8 cellular contexts compared by ENCODE assay signal in genomic region chr17:19031729-19032128, GRCh38. TPM values are rescaled to one million over a fixed set of nuclear protein-coding genes. Genes with fewer than 3 reads are reported as not detected.
A peak's percentile ranks its signal among the peaks of the same experiment; 100 is the strongest.
DNase-seq lines count a peak whose midpoint lies in the region; ATAC-seq and TF ChIP-seq lines count a peak whose summit lies in the region.
"Not testable (repeated sequence)": the region's sequence is repeated elsewhere in the genome, so short reads cannot be mapped to it uniquely, and the experiment has no call there.

No MANE protein-coding gene starts in this region.

- not testable (repeated sequence) for H3K9me3 Mint-ChIP-seq in CD4-positive, alpha-beta T cell; osteocyte (ENCODE audit: unreplicated experiment)

- TF ChIP-seq CTCF in CD4-positive, alpha-beta T cell (IDR thresholded peaks at IDR 0.05), result peak; percentile 21
- TF ChIP-seq CTCF in OCI-LY3 (IDR thresholded peaks at IDR 0.05; ENCODE audit: low read depth, low read length) (0 out of 2 replicates have a peak, but pooled peaks have one; percentile 5), mammary epithelial cell (conservative IDR thresholded peaks at IDR 0.05 in 1 of 2, IDR thresholded peaks at IDR 0.05 in 1 of 2; ENCODE audit: extremely low read depth in 1 of 2, insufficient read depth in 1 of 2, low read depth in 1 of 2, low read length in 2 of 2) (peak; percentile 16 to 39), osteocyte (IDR thresholded peaks at IDR 0.05) (peak; percentile 49)

- CTCF ChIA-PET in CD4-positive, alpha-beta T cell (lab: Charles Lee); mammary epithelial cell (lab: Charles Lee; ENCODE audit: low non-redundant PET): not testable (repeated sequence)

- peak in 5 of 10 experiments; percentile 22 to 49 (median 35) for DNase-seq in CD4-positive, alpha-beta T cell
- DNase-seq in activated CD8-positive, alpha-beta memory T cell treated with anti-CD3 and anti-CD28 coated beads, Interleukin-2, amount 50 U/mL, for 48 hours, result peak; percentile 70
- DNase-seq in mammary epithelial cell; osteocyte (ENCODE audit: extremely low spot score, unreplicated experiment): not testable (repeated sequence)
- peak; percentile 81 for DNase-seq in left cardiac atrium
- peak; percentile 43 for DNase-seq in stimulated activated CD8-positive, alpha-beta memory T cell treated with anti-CD3 and anti-CD28 coated beads, Interleukin-4, amount 100 ng/mL, for 24 hours (ENCODE audit: low read depth)

- ATAC-seq in CD4-positive, alpha-beta T cell (ENCODE audit: poor library complexity), result peak; percentile 35
- ATAC-seq in GM19467 (IDR thresholded peaks at IDR 0.05; ENCODE audit: unreplicated experiment) (peak; percentile 46), left cardiac atrium (peak; percentile 80 to 88)

- not testable (repeated sequence) for H2AFZ ChIP-seq in OCI-LY3 (ENCODE audit: low read depth, low read length); mammary epithelial cell (ENCODE audit: low read depth, low read length)

- intact Hi-C loops in CD4-positive, alpha-beta T cell (cut with DNase I, micrococcal nuclease); mammary epithelial cell (cut with micrococcal nuclease); left cardiac atrium (cut with DNase I): not testable (repeated sequence)

- not testable (repeated sequence) for H3K27ac Mint-ChIP-seq in CD4-positive, alpha-beta T cell; osteocyte (ENCODE audit: unreplicated experiment)

- not testable (repeated sequence) for H3K4me3 ChIP-seq in OCI-LY3 (ENCODE audit: low read length); mammary epithelial cell (replicated peaks in 1 of 3; ENCODE audit: insufficient read depth in 1 of 3, low read depth in 2 of 3, low read length in 3 of 3)

- H3K4me1 Mint-ChIP-seq in CD4-positive, alpha-beta T cell (ENCODE audit: low read depth); osteocyte (ENCODE audit: unreplicated experiment): not testable (repeated sequence)

- not testable (repeated sequence) for H3K4me3 Mint-ChIP-seq in CD4-positive, alpha-beta T cell; osteocyte (ENCODE audit: unreplicated experiment)

- H3K36me3 Mint-ChIP-seq in CD4-positive, alpha-beta T cell (ENCODE audit: low read depth); osteocyte (ENCODE audit: unreplicated experiment): not testable (repeated sequence)

- H3K9me3 ChIP-seq in CD4-positive, alpha-beta T cell (ENCODE audit: control insufficient read depth, low read length); OCI-LY3 (ENCODE audit: insufficient read depth, low read length); mammary epithelial cell (replicated peaks; ENCODE audit: insufficient read depth, low read length): not testable (repeated sequence)

- dilution Hi-C loops in mammary epithelial cell (cut with HindIII; ENCODE audit: low sequenced_read_pairs), result not testable (repeated sequence)

- WGBS in mammary epithelial cell (ENCODE audit: low coverage, missing lambda C conversion rate), result no CpG with 5 or more reads among the region's 4 CpGs

- peak overlapping the region; percentile 39; the same call in 1 of the 2 replicates for H3K4me2 ChIP-seq in OCI-LY3 (ENCODE audit: low read length)
- H3K4me2 ChIP-seq in mammary epithelial cell (ENCODE audit: insufficient read depth, low read depth, low read length), result not testable (repeated sequence)

- H3K27ac ChIP-seq in CD4-positive, alpha-beta T cell (ENCODE audit: low read depth, low read length); OCI-LY3 (ENCODE audit: low read length); mammary epithelial cell (ENCODE audit: insufficient read depth, low read depth, low read length): not testable (repeated sequence)

- H3K36me3 ChIP-seq in OCI-LY3 (replicated peaks; ENCODE audit: low read depth, low read length); mammary epithelial cell (ENCODE audit: insufficient read depth, low read length): not testable (repeated sequence)

- in situ Hi-C loops in mammary epithelial cell (cut with MboI; ENCODE audit: low sequenced_read_pairs in 2 of 2), result not testable (repeated sequence)

- POLR2A ChIA-PET in CD4-positive, alpha-beta T cell (lab: Charles Lee), result not testable (repeated sequence)

- H3K27me3 ChIP-seq in CD4-positive, alpha-beta T cell (ENCODE audit: control insufficient read depth, insufficient read depth, low read length); OCI-LY3 (ENCODE audit: low read depth, low read length); mammary epithelial cell (ENCODE audit: insufficient read depth, low read length): not testable (repeated sequence)

- BruUV-seq in mammary epithelial cell (replicated peaks; lab: Mats Ljungman, UMichigan), result not testable (repeated sequence)

- not testable (repeated sequence) for H3K9ac ChIP-seq in OCI-LY3 (ENCODE audit: low read length); mammary epithelial cell (ENCODE audit: insufficient read depth, low read length)

- not testable (repeated sequence) for H3K27me3 Mint-ChIP-seq in CD4-positive, alpha-beta T cell; osteocyte (ENCODE audit: unreplicated experiment)

- not testable (repeated sequence) for H3K4me1 ChIP-seq in OCI-LY3 (ENCODE audit: low read length); mammary epithelial cell (ENCODE audit: insufficient read depth, low read length)

- not testable (repeated sequence) for H4K20me1 ChIP-seq in OCI-LY3 (ENCODE audit: insufficient read depth, low read length); mammary epithelial cell (ENCODE audit: insufficient read depth, low read length)

- not testable (repeated sequence) for H3K79me2 ChIP-seq in OCI-LY3 (ENCODE audit: low read length); mammary epithelial cell (ENCODE audit: insufficient read depth, low read length)

RNA-seq across cellular contexts. Expression of gene GRAP, which starts 15.0 kb away (rescaled TPM):
- total RNA-seq in CD4-positive, alpha-beta T cell, result 10 to 100 TPM; 20.1 to 20.4 TPM
- not detected for total RNA-seq in mammary epithelial cell
- not detected for polyA plus RNA-seq in mammary epithelial cell
- polyA minus RNA-seq in mammary epithelial cell, result not detected
- total RNA-seq in left cardiac atrium, result 1 to 10 TPM; 1.6 to 3.2 TPM
- total RNA-seq in osteocyte, result not detected in 2 replicates

RNA-seq across cellular contexts. Expression of gene FAM83G, which starts 27.2 kb away (rescaled TPM):
- total RNA-seq in CD4-positive, alpha-beta T cell, result 1 to 10 TPM; 2.9 to 3.0 TPM
- total RNA-seq in mammary epithelial cell, result 10 to 100 TPM; 25.7 to 36.3 TPM
- 17.4 TPM for polyA plus RNA-seq in mammary epithelial cell
- polyA minus RNA-seq in mammary epithelial cell, result 24.7 TPM
- 10 to 100 TPM; 23.3 to 24.8 TPM for total RNA-seq in left cardiac atrium
- 4.1 and 4.7 TPM in 2 replicates for total RNA-seq in osteocyte

Comparison
In these comparisons a context has a peak if more than half of its experiments do, and no peak if none do; other contexts are left out.
1. RNA of gene GRAP, which starts 15.0 kb away (total RNA-seq): 20.1 to 20.4 TPM in CD4-positive, alpha-beta T cell; 1.6 to 3.2 TPM in left cardiac atrium, not detected in osteocyte and not detected in mammary epithelial cell; every median in the first group is over 4 times any median in the second.
2. Peak in every context shown above with its lines, with median percentiles within 50 percentile points of each other: ATAC-seq and CTCF ChIP-seq.